ENCODE assay signal across 24 cellular contexts in genomic region chr22:40030757-40031092, GRCh38. TPM values are rescaled to one million over a fixed set of nuclear protein-coding genes. Genes with fewer than 3 reads are reported as not detected.
A peak's percentile ranks its signal among the peaks of the same experiment; 100 is the strongest.
DNase-seq lines count a peak whose midpoint lies in the region; ATAC-seq and TF ChIP-seq lines count a peak whose summit lies in the region.
"Had no signal": no experiment of that assay in that cellular context is flagged by ENCODE, and none has a peak within 500 bp of the region (broad histone marks: within the 10 kb centered on the region; RNA-seq: fewer than 3 reads in every experiment).

No MANE protein-coding gene starts in this region.

- no peaks in the 10 kb centered on the region for H3K36me3 Mint-ChIP-seq in CD8-positive, alpha-beta T cell
- H3K36me3 Mint-ChIP-seq in WTC11, result no peaks in the 10 kb centered on the region
- H3K36me3 Mint-ChIP-seq in activated CD4-positive, alpha-beta memory T cell treated with anti-CD3 and anti-CD28 coated beads, Interleukin-2, amount 10 ng/mL, durations not matched to agents 7 days and 5 days (ENCODE audit: low read depth), result no peaks in the 10 kb centered on the region
- H3K36me3 Mint-ChIP-seq: brain; stimulated activated memory B cell treated with anti-CD40 and anti-IgM and Interleukin-4, amounts not matched to agents 10 μg/mL and 1 μg/mL and 100 μg/mL, for 72 hours had no signal

- intact Hi-C loops in CD8-positive, alpha-beta T cell (cut with DNase I, micrococcal nuclease), result no loop called here
- intact Hi-C loops in posterior vena cava (cut with DNase I), result loop anchor here in 1 of 2 donors (5.0 kb wide), 1 partner anchor 493 kb away; no protein-coding TSS in a partner anchor

- peak; percentile 36 for ATAC-seq in CD8-positive, alpha-beta T cell
- peak; percentile 62 for ATAC-seq in WTC11
- ATAC-seq in GM18517 (IDR thresholded peaks at IDR 0.05; ENCODE audit: unreplicated experiment), result no peak
- no peak for ATAC-seq in GM19328 (IDR thresholded peaks at IDR 0.05; ENCODE audit: unreplicated experiment)
- ATAC-seq: activated T-cell treated with anti-CD3 and anti-CD28 coated beads, Interleukin-2, amount 50 U/mL, for 4 hours; HepG2; stimulated activated memory B cell treated with anti-CD40 and anti-IgM and Interleukin-4, amounts not matched to agents 10 μg/mL and 1 μg/mL and 100 μg/mL, for 72 hours had no signal

- H3K9me3 Mint-ChIP-seq in CD8-positive, alpha-beta T cell, result no peaks in the 10 kb centered on the region
- no peaks in the 10 kb centered on the region for H3K9me3 Mint-ChIP-seq in WTC11
- no peaks in the 10 kb centered on the region for H3K9me3 Mint-ChIP-seq in activated CD4-positive, alpha-beta memory T cell treated with anti-CD3 and anti-CD28 coated beads, Interleukin-2, amount 10 ng/mL, durations not matched to agents 7 days and 5 days
- H3K9me3 Mint-ChIP-seq: activated T-cell treated with anti-CD3 and anti-CD28 coated beads, Interleukin-2, amount 50 U/mL, for 4 hours; brain; neural crest cell; stimulated activated memory B cell treated with anti-CD40 and anti-IgM and Interleukin-4, amounts not matched to agents 10 μg/mL and 1 μg/mL and 100 μg/mL, for 72 hours had no signal

- H3K27ac ChIP-seq in CD8-positive, alpha-beta T cell (ENCODE audit: low read depth, low read length), result no peak overlapping the region
- H3K27ac ChIP-seq: GM23248 had no signal

- TF ChIP-seq CTCF in CD8-positive, alpha-beta T cell (IDR thresholded peaks at IDR 0.05), result no peak
- no peak for TF ChIP-seq CTCF in WTC11 (IDR thresholded peaks at IDR 0.05)

- no peak overlapping the region for H3K4me3 Mint-ChIP-seq in CD8-positive, alpha-beta T cell
- no peak overlapping the region for H3K4me3 Mint-ChIP-seq in WTC11
- H3K4me3 Mint-ChIP-seq in activated CD4-positive, alpha-beta memory T cell treated with anti-CD3 and anti-CD28 coated beads, Interleukin-2, amount 10 ng/mL, durations not matched to agents 7 days and 5 days, result no peak overlapping the region
- H3K4me3 Mint-ChIP-seq: activated T-cell treated with anti-CD3 and anti-CD28 coated beads, Interleukin-2, amount 50 U/mL, for 4 hours; brain; neural crest cell; stimulated activated memory B cell treated with anti-CD40 and anti-IgM and Interleukin-4, amounts not matched to agents 10 μg/mL and 1 μg/mL and 100 μg/mL, for 72 hours had no signal

- H3K4me1 ChIP-seq in CD8-positive, alpha-beta T cell (ENCODE audit: insufficient read depth, low read length), result peaks cover 4% of the 10 kb centered on the region

- H3K27ac Mint-ChIP-seq in CD8-positive, alpha-beta T cell, result no peak overlapping the region
- peak overlapping the region; percentile 72; the same call in 1 of the 2 replicates for H3K27ac Mint-ChIP-seq in WTC11
- no peak overlapping the region for H3K27ac Mint-ChIP-seq in activated CD4-positive, alpha-beta memory T cell treated with anti-CD3 and anti-CD28 coated beads, Interleukin-2, amount 10 ng/mL, durations not matched to agents 7 days and 5 days
- H3K27ac Mint-ChIP-seq: brain; stimulated activated memory B cell treated with anti-CD40 and anti-IgM and Interleukin-4, amounts not matched to agents 10 μg/mL and 1 μg/mL and 100 μg/mL, for 72 hours had no signal

- POLR2A ChIA-PET in CD8-positive, alpha-beta T cell (lab: Charles Lee), result no interaction called here
- POLR2A ChIA-PET in WTC11 (lab: Charles Lee), result interaction anchor here (1.1 kb wide), 1 partner anchor 14 kb away, joined by 3 read pairs; no protein-coding TSS in a partner anchor
- POLR2A ChIA-PET in activated CD4-positive, alpha-beta memory T cell treated with anti-CD3 and anti-CD28 coated beads, Interleukin-2, amount 10 ng/mL, durations not matched to agents 7 days and 5 days (lab: Charles Lee), result interaction anchor here (1.0 kb wide), 1 partner anchor 14 kb away, joined by 9 read pairs; no protein-coding TSS in a partner anchor

- no peak overlapping the region for H3K4me3 ChIP-seq in CD8-positive, alpha-beta T cell (ENCODE audit: low read depth, low read length)
- H3K4me3 ChIP-seq in H7 (ENCODE audit: insufficient read depth, low read depth, low read length), result no peak overlapping the region
- H3K4me3 ChIP-seq: GM23248, skin epidermis had no signal

- H3K9me3 ChIP-seq in CD8-positive, alpha-beta T cell (ENCODE audit: low read length), result no peaks in the 10 kb centered on the region

- DNase-seq in CD8-positive, alpha-beta T cell, result peak in 1 of 7 experiments; percentile 19
- peak; percentile 56 for DNase-seq in H7
- DNase-seq in WTC11 (ENCODE audit: low spot score), result no peak
- DNase-seq in posterior vena cava (ENCODE audit: low spot score), result peak; percentile 64
- DNase-seq in activated CD4-positive, alpha-beta memory T cell treated with anti-CD3 and anti-CD28 coated beads, Interleukin-2, amount 10 ng/mL, durations not matched to agents 7 days and 5 days, result no peak
- DNase-seq: activated T-cell treated with anti-CD3 and anti-CD28 coated beads, Interleukin-2, amount 50 U/mL, for 4 hours; DMS79 treated with DMSO at 0.1 percent for 48 hours; effector CD4-positive, alpha-beta T cell; erythroblast; foreskin fibroblast; GM23248; NCI-H1436 treated with DMSO at 0.1 percent for 48 hours; NCI-H2171; NCI-H524 treated with DMSO at 0.1 percent for 48 hours; stimulated activated CD4-positive, alpha-beta T cell treated with anti-CD3 and anti-CD28 coated beads, Interleukin-2, amount 100 ng/mL, for 24 hours had no signal

- no peaks in the 10 kb centered on the region for H3K27me3 ChIP-seq in CD8-positive, alpha-beta T cell (ENCODE audit: insufficient read depth, low read length)
- H3K27me3 ChIP-seq in H7 (ENCODE audit: control insufficient read depth, insufficient read depth, low read length), result no peaks in the 10 kb centered on the region

- CTCF ChIA-PET in CD8-positive, alpha-beta T cell (lab: Charles Lee), result interaction anchor here (10.9 kb wide), 1 partner anchor 496 kb away, joined by 132 read pairs; no protein-coding TSS in a partner anchor
- CTCF ChIA-PET in WTC11 (lab: Charles Lee), result interaction anchor here (0.6 to 2.6 kb wide), 6 partner anchors 47 to 499 kb away, joined by 3 to 14 read pairs (median 4); no protein-coding TSS in a partner anchor
- CTCF ChIA-PET in activated CD4-positive, alpha-beta memory T cell treated with anti-CD3 and anti-CD28 coated beads, Interleukin-2, amount 10 ng/mL, durations not matched to agents 7 days and 5 days (lab: Charles Lee), result interaction anchor here (1.1 kb wide), 1 partner anchor 9 kb away, joined by 4 read pairs; no protein-coding TSS in a partner anchor

- H3K4me1 Mint-ChIP-seq in CD8-positive, alpha-beta T cell (ENCODE audit: low read depth), result peaks cover 7% of the 10 kb centered on the region
- peaks cover 11% of the 10 kb centered on the region for H3K4me1 Mint-ChIP-seq in WTC11
- H3K4me1 Mint-ChIP-seq in activated CD4-positive, alpha-beta memory T cell treated with anti-CD3 and anti-CD28 coated beads, Interleukin-2, amount 10 ng/mL, durations not matched to agents 7 days and 5 days, result peaks cover 11% of the 10 kb centered on the region
- H3K4me1 Mint-ChIP-seq: neural crest cell; stimulated activated memory B cell treated with anti-CD40 and anti-IgM and Interleukin-4, amounts not matched to agents 10 μg/mL and 1 μg/mL and 100 μg/mL, for 72 hours had no signal

- no peaks in the 10 kb centered on the region for H3K27me3 Mint-ChIP-seq in CD8-positive, alpha-beta T cell (ENCODE audit: low read depth)
- no peaks in the 10 kb centered on the region; the same call in 1 of the 2 replicates for H3K27me3 Mint-ChIP-seq in WTC11 (ENCODE audit: low read depth)
- no peaks in the 10 kb centered on the region for H3K27me3 Mint-ChIP-seq in activated CD4-positive, alpha-beta memory T cell treated with anti-CD3 and anti-CD28 coated beads, Interleukin-2, amount 10 ng/mL, durations not matched to agents 7 days and 5 days

- no peaks in the 10 kb centered on the region for H3K36me3 ChIP-seq in CD8-positive, alpha-beta T cell (ENCODE audit: insufficient read depth, low read length)
- peaks cover 1% of the 10 kb centered on the region; the same call in 1 of the 2 replicates for H3K36me3 ChIP-seq in H7 (replicated peaks; ENCODE audit: control insufficient read depth, insufficient read depth, low read length)

TF ChIP-seq in WTC11, 78 proteins besides CTCF, POLR2A, EP300 and RAD21:
- TF ChIP-seq ESRRA (CRISPR knock-in tag; IDR thresholded peaks at IDR 0.05; ENCODE audit: borderline replicate concordance), result no peak
- TF ChIP-seq EMX1 (CRISPR knock-in tag; IDR thresholded peaks at IDR 0.05), result no peak

RNA-seq across cellular contexts. Expression of gene FAM83F, which starts 36.0 kb away (rescaled TPM):
- total RNA-seq in CD8-positive, alpha-beta T cell, result 10 to 100 TPM; 17.6 to 23.5 TPM
- total RNA-seq in H7 (2014; rRNA removed; shearing (Covaris generic)), result 28.1 and 34.4 TPM in 2 replicates
- total RNA-seq in WTC11 (2021) (33.8 to 43.1 TPM (median 35.4 TPM) in 3 replicates), posterior vena cava (under 1 TPM in 1 of 2 donors, not detected in 1; 0.42 TPM)
- not detected for total RNA-seq in activated CD4-positive, alpha-beta memory T cell treated with anti-CD3 and anti-CD28 coated beads, Interleukin-2, amount 10 ng/mL, durations not matched to agents 7 days and 5 days
- total RNA-seq: GM23248, HepG2, pulmonary artery endothelial cell, SK-MEL-5 had no signal

Comparison
In these comparisons a context has a peak if more than half of its experiments do, and no peak if none do; other contexts are left out.
1. ATAC-seq: peak in CD8-positive, alpha-beta T cell (single experiment) and WTC11 (single experiment); none in GM18517 (single experiment) and GM19328 (single experiment).
2. DNase-seq: peak in H7 (single experiment) and posterior vena cava (single experiment); none in WTC11 (single experiment) and activated CD4-positive, alpha-beta memory T cell treated with anti-CD3 and anti-CD28 coated beads, Interleukin-2, amount 10 ng/mL, durations not matched to agents 7 days and 5 days (single experiment).
3. RNA of gene FAM83F, which starts 36.0 kb away (total RNA-seq): 33.8 to 43.1 TPM in WTC11, 28.1 to 34.4 TPM in H7 and 17.6 to 23.5 TPM in CD8-positive, alpha-beta T cell; 0.42 TPM in posterior vena cava and not detected in activated CD4-positive, alpha-beta memory T cell treated with anti-CD3 and anti-CD28 coated beads, Interleukin-2, amount 10 ng/mL, durations not matched to agents 7 days and 5 days; every median in the first group is over 10 times any median in the second.